Comparison of ENCODE assay signal across 8 cellular contexts in the genomic region with DNA sequence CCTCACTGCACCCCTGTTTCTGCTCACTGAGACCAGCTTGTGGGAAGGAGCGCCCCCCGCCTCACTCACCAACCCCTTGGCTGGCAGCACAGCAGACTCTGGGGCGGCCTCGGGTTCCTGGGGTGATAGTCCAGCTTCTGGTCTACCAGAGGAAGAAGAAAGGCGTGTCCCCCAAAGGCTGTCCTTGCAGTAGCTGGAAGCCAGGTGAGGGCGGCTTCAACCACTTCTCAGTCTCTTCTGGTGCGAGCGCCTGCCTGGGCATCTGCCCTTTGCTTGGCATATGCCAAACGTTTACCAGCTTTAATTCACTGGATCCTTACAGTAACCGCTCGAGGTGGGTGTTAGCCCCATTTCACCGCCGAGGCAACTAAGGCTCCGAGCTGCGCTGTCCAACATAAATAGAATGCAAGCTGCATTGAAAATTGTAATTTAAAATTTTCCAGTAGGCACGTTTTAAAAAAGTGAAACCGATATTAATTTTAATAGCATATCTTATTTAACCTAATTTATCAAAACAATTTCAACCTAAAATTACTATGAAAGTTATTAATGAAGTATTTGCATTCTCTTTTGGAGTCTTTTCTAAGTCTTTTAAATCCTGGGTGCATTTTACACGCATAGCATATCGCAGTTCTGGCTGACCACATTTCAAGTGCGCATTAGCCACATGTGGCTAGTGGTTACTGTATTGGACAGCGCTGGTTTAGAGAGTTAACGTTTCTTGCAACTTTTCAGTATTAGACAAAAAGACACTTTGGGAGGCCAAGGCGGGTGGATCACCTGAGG. TPM values are rescaled to one million over a fixed set of nuclear protein-coding genes. Genes with fewer than 3 reads are reported as not detected.
DNase-seq lines count a peak whose midpoint lies in the region; ATAC-seq and TF ChIP-seq lines count a peak whose summit lies in the region.

No MANE protein-coding gene starts in this region.

- H3K4me2 ChIP-seq in SK-N-SH = peak overlapping the region; percentile 91

- H3K9me3 ChIP-seq in SK-N-SH = no peaks in the 10 kb centered on the region
- H3K9me3 ChIP-seq in duodenal mucosa (ENCODE audit: control insufficient read depth in 1 of 2, low read length in 2 of 2) = no peaks in the 10 kb centered on the region

- H3K9me2 ChIP-seq in SK-N-SH = no peaks in the 10 kb centered on the region

- H3K9me3 Mint-ChIP-seq in mesothelial cell of epicardium = no peaks in the 10 kb centered on the region

- TF ChIP-seq CTCF in SK-N-SH (IDR thresholded peaks at IDR 0.05) = no peak
- no peak for TF ChIP-seq CTCF in mesothelial cell of epicardium (IDR thresholded peaks at IDR 0.05; ENCODE audit: unreplicated experiment)

- H3K4me3 Mint-ChIP-seq in mesothelial cell of epicardium = peak overlapping the region; percentile 97

- H3F3A ChIP-seq in SK-N-SH (replicated peaks; ENCODE audit: insufficient read depth) = peaks cover 14% of the 10 kb centered on the region

- H3K79me2 ChIP-seq in SK-N-SH (ENCODE audit: insufficient read depth) = peaks cover 44% of the 10 kb centered on the region

- H3K9ac ChIP-seq in SK-N-SH = peak overlapping the region; percentile 87
- peak overlapping the region; percentile 89 to 97 for H3K9ac ChIP-seq in duodenal mucosa (ENCODE audit: low read depth in 1 of 2, low read length in 2 of 2)

- H3K27ac ChIP-seq in SK-N-SH (ENCODE audit: low read depth in 2 of 2, low read length in 1 of 2) (peak overlapping the region; percentile 78 to 87), duodenal mucosa (ENCODE audit: low read depth, low read length) (peak overlapping the region; percentile 98)

- TF ChIP-seq EP300 in SK-N-SH (IDR thresholded peaks at IDR 0.05; ENCODE audit: borderline replicate concordance in 1 of 2, low read depth in 1 of 2, low read length in 1 of 2) = no peak

- H2AFZ ChIP-seq in SK-N-SH (ENCODE audit: low read depth) = peak overlapping the region; percentile 83

- peaks cover 6% of the 10 kb centered on the region for H3K36me3 Mint-ChIP-seq in mesothelial cell of epicardium

- H3K36me3 ChIP-seq in SK-N-SH (replicated peaks in 1 of 2; ENCODE audit: control insufficient read depth in 1 of 2, insufficient read depth in 2 of 2, low read length in 1 of 2) (peaks cover 3 to 7% of the 10 kb centered on the region in 2 experiments), duodenal mucosa (ENCODE audit: control insufficient read depth in 1 of 2, insufficient read depth in 2 of 2, low read length in 2 of 2) (peaks cover 1 to 17% of the 10 kb centered on the region in 2 donors)

- H3K27me3 ChIP-seq in SK-N-SH (ENCODE audit: insufficient read depth) = no peaks in the 10 kb centered on the region
- H3K27me3 ChIP-seq in duodenal mucosa (ENCODE audit: control insufficient read depth in 1 of 2, insufficient read depth in 2 of 2, low read length in 2 of 2) = no peaks in the 10 kb centered on the region

- 29% methylated on average over 19 of the region's 23 CpGs for WGBS in SK-N-SH (ENCODE audit: low lambda C conversion rate)

- CTCF ChIA-PET in SK-N-SH (lab: Yijun Ruan, JAX) = interaction anchor here (0.9 to 1.6 kb wide), 2 partner anchors 16 to 75 kb away, joined by 4 to 5 read pairs; a partner anchor contains a TSS

- H3K4me3 ChIP-seq in SK-N-SH (ENCODE audit: low read depth in 2 of 2, low read length in 1 of 2) (peak overlapping the region; percentile 63 to 70), duodenal mucosa (ENCODE audit: low read depth in 1 of 2, low read length in 2 of 2) (peak overlapping the region; percentile 88 to 91)

- peak overlapping the region; percentile 100 for H3K27ac Mint-ChIP-seq in mesothelial cell of epicardium

- H3K27me3 Mint-ChIP-seq in mesothelial cell of epicardium (ENCODE audit: low read depth) = no peaks in the 10 kb centered on the region

- H3K4me1 ChIP-seq in SK-N-SH (ENCODE audit: control insufficient read depth in 1 of 2, insufficient read depth in 2 of 2, low read depth in 1 of 2, low read length in 1 of 2) (peaks cover 2 to 15% of the 10 kb centered on the region in 2 experiments; a peak in 3 of 4 replicates), duodenal mucosa (ENCODE audit: control insufficient read depth in 1 of 2, insufficient read depth in 2 of 2, low read length in 2 of 2) (no peaks in the 10 kb centered on the region)

- POLR2A ChIA-PET in SK-N-SH (lab: Yijun Ruan, JAX) = interaction anchor here (0.6 to 2.0 kb wide), 5 partner anchors 64 to 471 kb away, joined by 3 to 9 read pairs (median 3); a partner anchor contains a TSS

- DNase-seq in NCI-H2107 treated with DMSO at 0.1 percent for 48 hours (lab: John Stamatoyannopoulos, UW; ENCODE audit: unreplicated experiment) (peak; percentile 39), NCI-H2107 (lab: John Stamatoyannopoulos, UW) (no peak), HS-5 (ENCODE audit: low read depth) (peak; percentile 19), SK-N-SH (no peak), mesothelial cell of epicardium (ENCODE audit: low spot score in 2 of 2, unreplicated experiment in 2 of 2) (no peak), ureter (ENCODE audit: low spot score) (peak; percentile 61)

- no peak for TF ChIP-seq RAD21 in SK-N-SH (IDR thresholded peaks at IDR 0.05; ENCODE audit: low read length)

- H4K20me1 ChIP-seq in SK-N-SH (ENCODE audit: insufficient read depth) = no peaks in the 10 kb centered on the region

- H3K4me1 Mint-ChIP-seq in mesothelial cell of epicardium = peaks cover 18% of the 10 kb centered on the region

- peak; percentile 36 for ATAC-seq in GM21526 (IDR thresholded peaks at IDR 0.05; ENCODE audit: low FRiP score, unreplicated experiment)

TF ChIP-seq in SK-N-SH, 30 proteins besides CTCF, POLR2A, EP300 and RAD21 (continues in another document):
- TF ChIP-seq RCOR1 (IDR thresholded peaks at IDR 0.05; ENCODE audit: low read length) (no peak), GATA2 (CRISPR knock-in tag; IDR thresholded peaks at IDR 0.05) (no peak), RFX5 (IDR thresholded peaks at IDR 0.05; ENCODE audit: low read length) (no peak), MEF2A (IDR thresholded peaks at IDR 0.05; ENCODE audit: borderline replicate concordance, low read depth) (no peak), GABPA (IDR thresholded peaks at IDR 0.05; ENCODE audit: low read depth) (no peak), YY1 (IDR thresholded peaks at IDR 0.05; ENCODE audit: low read depth) (no peak), TEAD4 (IDR thresholded peaks at IDR 0.05; ENCODE audit: borderline replicate concordance, insufficient read depth) (no peak)
- TF ChIP-seq, protein P1, sequence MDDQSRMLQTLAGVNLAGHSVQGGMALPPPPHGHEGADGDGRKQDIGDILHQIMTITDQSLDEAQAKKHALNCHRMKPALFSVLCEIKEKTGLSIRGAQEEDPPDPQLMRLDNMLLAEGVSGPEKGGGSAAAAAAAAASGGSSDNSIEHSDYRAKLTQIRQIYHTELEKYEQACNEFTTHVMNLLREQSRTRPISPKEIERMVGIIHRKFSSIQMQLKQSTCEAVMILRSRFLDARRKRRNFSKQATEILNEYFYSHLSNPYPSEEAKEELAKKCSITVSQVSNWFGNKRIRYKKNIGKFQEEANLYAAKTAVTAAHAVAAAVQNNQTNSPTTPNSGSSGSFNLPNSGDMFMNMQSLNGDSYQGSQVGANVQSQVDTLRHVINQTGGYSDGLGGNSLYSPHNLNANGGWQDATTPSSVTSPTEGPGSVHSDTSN (IDR thresholded peaks at IDR 0.05) = no peak
- TF ChIP-seq, protein P2, sequence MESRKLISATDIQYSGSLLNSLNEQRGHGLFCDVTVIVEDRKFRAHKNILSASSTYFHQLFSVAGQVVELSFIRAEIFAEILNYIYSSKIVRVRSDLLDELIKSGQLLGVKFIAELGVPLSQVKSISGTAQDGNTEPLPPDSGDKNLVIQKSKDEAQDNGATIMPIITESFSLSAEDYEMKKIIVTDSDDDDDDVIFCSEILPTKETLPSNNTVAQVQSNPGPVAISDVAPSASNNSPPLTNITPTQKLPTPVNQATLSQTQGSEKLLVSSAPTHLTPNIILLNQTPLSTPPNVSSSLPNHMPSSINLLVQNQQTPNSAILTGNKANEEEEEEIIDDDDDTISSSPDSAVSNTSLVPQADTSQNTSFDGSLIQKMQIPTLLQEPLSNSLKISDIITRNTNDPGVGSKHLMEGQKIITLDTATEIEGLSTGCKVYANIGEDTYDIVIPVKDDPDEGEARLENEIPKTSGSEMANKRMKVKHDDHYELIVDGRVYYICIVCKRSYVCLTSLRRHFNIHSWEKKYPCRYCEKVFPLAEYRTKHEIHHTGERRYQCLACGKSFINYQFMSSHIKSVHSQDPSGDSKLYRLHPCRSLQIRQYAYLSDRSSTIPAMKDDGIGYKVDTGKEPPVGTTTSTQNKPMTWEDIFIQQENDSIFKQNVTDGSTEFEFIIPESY (IDR thresholded peaks at IDR 0.05; ENCODE audit: borderline replicate concordance, low read depth) = no peak
- TF ChIP-seq, protein P3, sequence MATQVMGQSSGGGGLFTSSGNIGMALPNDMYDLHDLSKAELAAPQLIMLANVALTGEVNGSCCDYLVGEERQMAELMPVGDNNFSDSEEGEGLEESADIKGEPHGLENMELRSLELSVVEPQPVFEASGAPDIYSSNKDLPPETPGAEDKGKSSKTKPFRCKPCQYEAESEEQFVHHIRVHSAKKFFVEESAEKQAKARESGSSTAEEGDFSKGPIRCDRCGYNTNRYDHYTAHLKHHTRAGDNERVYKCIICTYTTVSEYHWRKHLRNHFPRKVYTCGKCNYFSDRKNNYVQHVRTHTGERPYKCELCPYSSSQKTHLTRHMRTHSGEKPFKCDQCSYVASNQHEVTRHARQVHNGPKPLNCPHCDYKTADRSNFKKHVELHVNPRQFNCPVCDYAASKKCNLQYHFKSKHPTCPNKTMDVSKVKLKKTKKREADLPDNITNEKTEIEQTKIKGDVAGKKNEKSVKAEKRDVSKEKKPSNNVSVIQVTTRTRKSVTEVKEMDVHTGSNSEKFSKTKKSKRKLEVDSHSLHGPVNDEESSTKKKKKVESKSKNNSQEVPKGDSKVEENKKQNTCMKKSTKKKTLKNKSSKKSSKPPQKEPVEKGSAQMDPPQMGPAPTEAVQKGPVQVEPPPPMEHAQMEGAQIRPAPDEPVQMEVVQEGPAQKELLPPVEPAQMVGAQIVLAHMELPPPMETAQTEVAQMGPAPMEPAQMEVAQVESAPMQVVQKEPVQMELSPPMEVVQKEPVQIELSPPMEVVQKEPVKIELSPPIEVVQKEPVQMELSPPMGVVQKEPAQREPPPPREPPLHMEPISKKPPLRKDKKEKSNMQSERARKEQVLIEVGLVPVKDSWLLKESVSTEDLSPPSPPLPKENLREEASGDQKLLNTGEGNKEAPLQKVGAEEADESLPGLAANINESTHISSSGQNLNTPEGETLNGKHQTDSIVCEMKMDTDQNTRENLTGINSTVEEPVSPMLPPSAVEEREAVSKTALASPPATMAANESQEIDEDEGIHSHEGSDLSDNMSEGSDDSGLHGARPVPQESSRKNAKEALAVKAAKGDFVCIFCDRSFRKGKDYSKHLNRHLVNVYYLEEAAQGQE (IDR thresholded peaks at IDR 0.05; ENCODE audit: low read depth, low read length) = peak; percentile 85

RNA-seq across cellular contexts. Expression of a gene that starts 0.9 kb away (rescaled TPM):
- polyA plus RNA-seq in SK-N-SH (2012; rRNA removed) = 35.5 and 36.7 TPM in 2 replicates
- polyA plus RNA-seq in SK-N-SH (2012; cell fraction: cytosol; rRNA removed) = 50.4 and 68.3 TPM in 2 replicates
- polyA plus RNA-seq in SK-N-SH (2012; cell fraction: nucleus; rRNA removed) = 16.1 and 18.2 TPM in 2 replicates
- total RNA-seq in mesothelial cell of epicardium = 48.5 to 53.0 TPM (median 49.3 TPM) in 3 replicates
- 56.0 TPM for total RNA-seq in ureter

Comparison
In these comparisons a context has a peak if more than half of its experiments do, and no peak if none do; other contexts are left out.
1. DNase-seq: peak in NCI-H2107 treated with DMSO at 0.1 percent for 48 hours (single experiment), HS-5 (single experiment) and ureter (single experiment); none in NCI-H2107 (single experiment), SK-N-SH (single experiment) and mesothelial cell of epicardium (0 of 2).